Comparison of ENCODE assay signal across 2 cellular contexts in the genomic region with DNA sequence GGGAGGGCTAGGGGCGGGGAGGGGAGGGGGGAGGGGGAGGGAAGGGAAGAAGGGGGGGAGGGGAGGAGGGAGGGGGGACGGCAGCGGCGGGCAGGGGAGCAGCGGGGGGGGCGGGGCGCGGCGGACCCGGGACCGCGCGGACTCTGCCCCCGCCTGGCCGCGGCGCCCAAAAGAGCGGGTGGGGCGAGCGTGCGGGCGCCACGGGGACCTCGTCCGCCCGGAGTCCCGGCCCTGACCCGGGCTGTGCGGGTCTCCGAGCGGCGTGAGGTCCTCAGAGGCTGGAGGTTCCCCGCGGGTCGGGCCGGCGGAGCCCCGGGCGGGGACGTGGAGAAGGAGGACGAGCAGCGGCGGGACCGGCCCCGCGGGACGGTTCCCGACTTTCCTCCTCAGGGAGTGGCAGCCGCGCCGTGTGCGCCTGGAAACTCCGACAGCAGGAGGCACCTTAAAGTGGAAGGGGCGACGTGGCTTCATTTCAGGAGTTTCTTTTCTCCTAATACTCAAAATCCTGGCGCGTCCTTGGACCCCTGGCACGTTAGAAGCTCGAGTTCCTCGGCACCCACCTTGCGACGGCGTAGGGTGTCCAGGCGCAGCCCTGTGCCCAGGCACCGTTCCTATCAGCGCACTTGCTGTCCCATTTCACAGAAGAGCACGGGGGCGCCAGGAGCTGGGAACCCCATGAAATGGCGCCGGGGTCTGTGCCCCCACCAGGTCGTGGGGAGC.
TF ChIP-seq lines count a peak whose summit lies in the region.

No MANE protein-coding gene starts in this region.

TF ChIP-seq in HepG2, 621 proteins besides CTCF, POLR2A, EP300 and RAD21 (continues in another document):
- TF ChIP-seq ZNF546 (CRISPR knock-in tag; conservative IDR thresholded peaks at IDR 0.05), result no peak
- no peak for TF ChIP-seq ZNF20 (CRISPR knock-in tag; IDR thresholded peaks at IDR 0.05)
- no peak for TF ChIP-seq SNAPC2 (CRISPR knock-in tag; IDR thresholded peaks at IDR 0.05)
- TF ChIP-seq CC2D1A (CRISPR knock-in tag; IDR thresholded peaks at IDR 0.05), result no peak
- no peak for TF ChIP-seq KDM4B (CRISPR knock-in tag; IDR thresholded peaks at IDR 0.05)
- no peak for TF ChIP-seq ETV6 (CRISPR knock-in tag; conservative IDR thresholded peaks at IDR 0.05)
- no peak for TF ChIP-seq RBM22 (optimal IDR thresholded peaks at IDR 0.05; ENCODE audit: low read length)
- no peak for TF ChIP-seq ZNF720 (CRISPR knock-in tag; IDR thresholded peaks at IDR 0.05)
- TF ChIP-seq NKX3-1 (CRISPR knock-in tag; IDR thresholded peaks at IDR 0.05), result no peak
- no peak for TF ChIP-seq ISL2 (CRISPR knock-in tag; IDR thresholded peaks at IDR 0.05)
- no peak for TF ChIP-seq ZFP36 (IDR thresholded peaks at IDR 0.05; ENCODE audit: borderline replicate concordance, low read depth, low read length, partially characterized antibody)
- TF ChIP-seq ZFX (CRISPR knock-in tag; IDR thresholded peaks at IDR 0.05; ENCODE audit: low read depth), result no peak
- TF ChIP-seq ZNF234 (CRISPR knock-in tag; conservative IDR thresholded peaks at IDR 0.05), result no peak
- TF ChIP-seq MBD4 (IDR thresholded peaks at IDR 0.05; ENCODE audit: borderline replicate concordance, low read length), result no peak
- TF ChIP-seq, protein P1, sequence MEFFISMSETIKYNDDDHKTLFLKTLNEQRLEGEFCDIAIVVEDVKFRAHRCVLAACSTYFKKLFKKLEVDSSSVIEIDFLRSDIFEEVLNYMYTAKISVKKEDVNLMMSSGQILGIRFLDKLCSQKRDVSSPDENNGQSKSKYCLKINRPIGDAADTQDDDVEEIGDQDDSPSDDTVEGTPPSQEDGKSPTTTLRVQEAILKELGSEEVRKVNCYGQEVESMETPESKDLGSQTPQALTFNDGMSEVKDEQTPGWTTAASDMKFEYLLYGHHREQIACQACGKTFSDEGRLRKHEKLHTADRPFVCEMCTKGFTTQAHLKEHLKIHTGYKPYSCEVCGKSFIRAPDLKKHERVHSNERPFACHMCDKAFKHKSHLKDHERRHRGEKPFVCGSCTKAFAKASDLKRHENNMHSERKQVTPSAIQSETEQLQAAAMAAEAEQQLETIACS (CRISPR knock-in tag; IDR thresholded peaks at IDR 0.05), result no peak
- TF ChIP-seq NFKBIZ (CRISPR knock-in tag; IDR thresholded peaks at IDR 0.05), result no peak
- TF ChIP-seq, protein P2, sequence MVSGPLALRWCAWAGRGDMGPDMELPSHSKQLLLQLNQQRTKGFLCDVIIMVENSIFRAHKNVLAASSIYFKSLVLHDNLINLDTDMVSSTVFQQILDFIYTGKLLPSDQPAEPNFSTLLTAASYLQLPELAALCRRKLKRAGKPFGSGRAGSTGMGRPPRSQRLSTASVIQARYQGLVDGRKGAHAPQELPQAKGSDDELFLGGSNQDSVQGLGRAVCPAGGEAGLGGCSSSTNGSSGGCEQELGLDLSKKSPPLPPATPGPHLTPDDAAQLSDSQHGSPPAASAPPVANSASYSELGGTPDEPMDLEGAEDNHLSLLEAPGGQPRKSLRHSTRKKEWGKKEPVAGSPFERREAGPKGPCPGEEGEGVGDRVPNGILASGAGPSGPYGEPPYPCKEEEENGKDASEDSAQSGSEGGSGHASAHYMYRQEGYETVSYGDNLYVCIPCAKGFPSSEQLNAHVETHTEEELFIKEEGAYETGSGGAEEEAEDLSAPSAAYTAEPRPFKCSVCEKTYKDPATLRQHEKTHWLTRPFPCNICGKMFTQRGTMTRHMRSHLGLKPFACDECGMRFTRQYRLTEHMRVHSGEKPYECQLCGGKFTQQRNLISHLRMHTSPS (CRISPR knock-in tag; IDR thresholded peaks at IDR 0.05; ENCODE audit: low read depth), result no peak
- TF ChIP-seq, protein P3, sequence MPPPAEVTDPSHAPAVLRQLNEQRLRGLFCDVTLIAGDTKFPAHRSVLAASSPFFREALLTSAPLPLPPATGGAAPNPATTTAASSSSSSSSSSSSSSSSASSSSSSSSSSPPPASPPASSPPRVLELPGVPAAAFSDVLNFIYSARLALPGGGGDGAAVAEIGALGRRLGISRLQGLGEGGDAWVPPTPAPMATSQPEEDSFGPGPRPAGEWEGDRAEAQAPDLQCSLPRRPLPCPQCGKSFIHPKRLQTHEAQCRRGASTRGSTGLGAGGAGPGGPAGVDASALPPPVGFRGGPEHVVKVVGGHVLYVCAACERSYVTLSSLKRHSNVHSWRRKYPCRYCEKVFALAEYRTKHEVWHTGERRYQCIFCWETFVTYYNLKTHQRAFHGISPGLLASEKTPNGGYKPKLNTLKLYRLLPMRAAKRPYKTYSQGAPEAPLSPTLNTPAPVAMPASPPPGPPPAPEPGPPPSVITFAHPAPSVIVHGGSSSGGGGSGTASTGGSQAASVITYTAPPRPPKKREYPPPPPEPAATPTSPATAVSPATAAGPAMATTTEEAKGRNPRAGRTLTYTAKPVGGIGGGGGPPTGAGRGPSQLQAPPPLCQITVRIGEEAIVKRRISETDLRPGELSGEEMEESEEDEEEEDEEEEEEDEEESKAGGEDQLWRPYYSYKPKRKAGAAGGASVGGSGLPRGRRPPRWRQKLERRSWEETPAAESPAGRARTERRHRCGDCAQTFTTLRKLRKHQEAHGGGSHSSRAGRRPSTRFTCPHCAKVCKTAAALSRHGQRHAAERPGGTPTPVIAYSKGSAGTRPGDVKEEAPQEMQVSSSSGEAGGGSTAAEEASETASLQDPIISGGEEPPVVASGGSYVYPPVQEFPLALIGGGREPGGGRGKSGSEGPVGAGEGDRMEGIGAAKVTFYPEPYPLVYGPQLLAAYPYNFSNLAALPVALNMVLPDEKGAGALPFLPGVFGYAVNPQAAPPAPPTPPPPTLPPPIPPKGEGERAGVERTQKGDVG (CRISPR knock-in tag; IDR thresholded peaks at IDR 0.05; ENCODE audit: borderline replicate concordance), result no peak

TF ChIP-seq in K562, 482 proteins besides CTCF, POLR2A, EP300 and RAD21 (continues in another document):
- TF ChIP-seq BHLHE40 (IDR thresholded peaks at IDR 0.05; ENCODE audit: low read length) (no peak), LARP7 (IDR thresholded peaks at IDR 0.05) (no peak), DDX20 (tag; IDR thresholded peaks at IDR 0.05; ENCODE audit: low read depth) (no peak)
- TF ChIP-seq, protein P4, sequence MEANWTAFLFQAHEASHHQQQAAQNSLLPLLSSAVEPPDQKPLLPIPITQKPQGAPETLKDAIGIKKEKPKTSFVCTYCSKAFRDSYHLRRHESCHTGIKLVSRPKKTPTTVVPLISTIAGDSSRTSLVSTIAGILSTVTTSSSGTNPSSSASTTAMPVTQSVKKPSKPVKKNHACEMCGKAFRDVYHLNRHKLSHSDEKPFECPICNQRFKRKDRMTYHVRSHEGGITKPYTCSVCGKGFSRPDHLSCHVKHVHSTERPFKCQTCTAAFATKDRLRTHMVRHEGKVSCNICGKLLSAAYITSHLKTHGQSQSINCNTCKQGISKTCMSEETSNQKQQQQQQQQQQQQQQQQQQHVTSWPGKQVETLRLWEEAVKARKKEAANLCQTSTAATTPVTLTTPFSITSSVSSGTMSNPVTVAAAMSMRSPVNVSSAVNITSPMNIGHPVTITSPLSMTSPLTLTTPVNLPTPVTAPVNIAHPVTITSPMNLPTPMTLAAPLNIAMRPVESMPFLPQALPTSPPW (CRISPR knock-in tag; IDR thresholded peaks at IDR 0.05), result peak; percentile 39; the same call in 1 of the 2 replicates
- TF ChIP-seq, protein P5, sequence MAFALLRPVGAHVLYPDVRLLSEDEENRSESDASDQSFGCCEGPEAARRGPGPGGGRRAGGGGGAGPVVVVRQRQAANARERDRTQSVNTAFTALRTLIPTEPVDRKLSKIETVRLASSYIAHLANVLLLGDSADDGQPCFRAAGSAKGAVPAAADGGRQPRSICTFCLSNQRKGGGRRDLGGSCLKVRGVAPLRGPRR (CRISPR knock-in tag; IDR thresholded peaks at IDR 0.05), result no peak
- TF ChIP-seq, protein P6, sequence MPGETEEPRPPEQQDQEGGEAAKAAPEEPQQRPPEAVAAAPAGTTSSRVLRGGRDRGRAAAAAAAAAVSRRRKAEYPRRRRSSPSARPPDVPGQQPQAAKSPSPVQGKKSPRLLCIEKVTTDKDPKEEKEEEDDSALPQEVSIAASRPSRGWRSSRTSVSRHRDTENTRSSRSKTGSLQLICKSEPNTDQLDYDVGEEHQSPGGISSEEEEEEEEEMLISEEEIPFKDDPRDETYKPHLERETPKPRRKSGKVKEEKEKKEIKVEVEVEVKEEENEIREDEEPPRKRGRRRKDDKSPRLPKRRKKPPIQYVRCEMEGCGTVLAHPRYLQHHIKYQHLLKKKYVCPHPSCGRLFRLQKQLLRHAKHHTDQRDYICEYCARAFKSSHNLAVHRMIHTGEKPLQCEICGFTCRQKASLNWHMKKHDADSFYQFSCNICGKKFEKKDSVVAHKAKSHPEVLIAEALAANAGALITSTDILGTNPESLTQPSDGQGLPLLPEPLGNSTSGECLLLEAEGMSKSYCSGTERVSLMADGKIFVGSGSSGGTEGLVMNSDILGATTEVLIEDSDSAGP (CRISPR knock-in tag; IDR thresholded peaks at IDR 0.05), result no peak
- TF ChIP-seq, protein P7, sequence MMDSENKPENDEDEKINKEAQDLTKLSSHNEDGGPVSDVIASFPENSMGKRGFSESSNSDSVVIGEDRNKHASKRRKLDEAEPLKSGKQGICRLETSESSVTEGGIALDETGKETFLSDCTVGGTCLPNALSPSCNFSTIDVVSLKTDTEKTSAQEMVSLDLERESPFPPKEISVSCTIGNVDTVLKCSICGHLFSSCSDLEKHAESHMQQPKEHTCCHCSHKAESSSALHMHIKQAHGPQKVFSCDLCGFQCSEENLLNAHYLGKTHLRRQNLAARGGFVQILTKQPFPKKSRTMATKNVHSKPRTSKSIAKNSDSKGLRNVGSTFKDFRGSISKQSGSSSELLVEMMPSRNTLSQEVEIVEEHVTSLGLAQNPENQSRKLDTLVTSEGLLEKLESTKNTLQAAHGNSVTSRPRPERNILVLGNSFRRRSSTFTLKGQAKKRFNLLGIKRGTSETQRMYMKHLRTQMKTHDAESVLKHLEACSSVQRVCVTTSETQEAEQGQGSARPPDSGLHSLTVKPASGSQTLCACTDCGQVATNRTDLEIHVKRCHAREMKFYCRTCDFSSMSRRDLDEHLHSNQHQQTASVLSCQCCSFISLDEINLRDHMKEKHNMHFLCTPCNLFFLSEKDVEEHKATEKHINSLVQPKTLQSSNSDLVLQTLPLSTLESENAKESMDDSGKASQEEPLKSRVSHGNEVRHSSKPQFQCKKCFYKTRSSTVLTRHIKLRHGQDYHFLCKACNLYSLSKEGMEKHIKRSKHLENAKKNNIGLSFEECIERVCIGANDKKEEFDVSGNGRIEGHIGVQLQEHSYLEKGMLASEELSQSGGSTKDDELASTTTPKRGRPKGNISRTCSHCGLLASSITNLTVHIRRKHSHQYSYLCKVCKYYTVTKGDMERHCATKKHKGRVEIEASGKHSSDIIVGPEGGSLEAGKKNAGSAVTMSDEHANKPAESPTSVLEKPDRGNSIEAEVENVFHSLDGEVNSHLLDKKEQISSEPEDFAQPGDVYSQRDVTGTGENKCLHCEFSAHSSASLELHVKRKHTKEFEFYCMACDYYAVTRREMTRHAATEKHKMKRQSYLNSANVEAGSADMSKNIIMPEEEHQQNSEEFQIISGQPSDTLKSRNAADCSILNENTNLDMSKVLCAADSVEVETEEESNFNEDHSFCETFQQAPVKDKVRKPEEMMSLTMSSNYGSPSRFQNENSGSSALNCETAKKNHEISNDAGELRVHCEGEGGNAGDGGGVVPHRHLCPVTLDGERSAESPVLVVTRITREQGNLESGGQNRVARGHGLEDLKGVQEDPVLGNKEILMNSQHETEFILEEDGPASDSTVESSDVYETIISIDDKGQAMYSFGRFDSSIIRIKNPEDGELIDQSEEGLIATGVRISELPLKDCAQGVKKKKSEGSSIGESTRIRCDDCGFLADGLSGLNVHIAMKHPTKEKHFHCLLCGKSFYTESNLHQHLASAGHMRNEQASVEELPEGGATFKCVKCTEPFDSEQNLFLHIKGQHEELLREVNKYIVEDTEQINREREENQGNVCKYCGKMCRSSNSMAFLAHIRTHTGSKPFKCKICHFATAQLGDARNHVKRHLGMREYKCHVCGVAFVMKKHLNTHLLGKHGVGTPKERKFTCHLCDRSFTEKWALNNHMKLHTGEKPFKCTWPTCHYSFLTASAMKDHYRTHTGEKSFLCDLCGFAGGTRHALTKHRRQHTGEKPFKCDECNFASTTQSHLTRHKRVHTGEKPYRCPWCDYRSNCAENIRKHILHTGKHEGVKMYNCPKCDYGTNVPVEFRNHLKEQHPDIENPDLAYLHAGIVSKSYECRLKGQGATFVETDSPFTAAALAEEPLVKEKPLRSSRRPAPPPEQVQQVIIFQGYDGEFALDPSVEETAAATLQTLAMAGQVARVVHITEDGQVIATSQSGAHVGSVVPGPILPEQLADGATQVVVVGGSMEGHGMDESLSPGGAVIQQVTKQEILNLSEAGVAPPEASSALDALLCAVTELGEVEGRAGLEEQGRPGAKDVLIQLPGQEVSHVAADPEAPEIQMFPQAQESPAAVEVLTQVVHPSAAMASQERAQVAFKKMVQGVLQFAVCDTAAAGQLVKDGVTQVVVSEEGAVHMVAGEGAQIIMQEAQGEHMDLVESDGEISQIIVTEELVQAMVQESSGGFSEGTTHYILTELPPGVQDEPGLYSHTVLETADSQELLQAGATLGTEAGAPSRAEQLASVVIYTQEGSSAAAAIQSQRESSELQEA (IDR thresholded peaks at IDR 0.05; ENCODE audit: low read depth), result no peak
